Comparison of ENCODE assay signal across 8 cellular contexts in the genomic region with DNA sequence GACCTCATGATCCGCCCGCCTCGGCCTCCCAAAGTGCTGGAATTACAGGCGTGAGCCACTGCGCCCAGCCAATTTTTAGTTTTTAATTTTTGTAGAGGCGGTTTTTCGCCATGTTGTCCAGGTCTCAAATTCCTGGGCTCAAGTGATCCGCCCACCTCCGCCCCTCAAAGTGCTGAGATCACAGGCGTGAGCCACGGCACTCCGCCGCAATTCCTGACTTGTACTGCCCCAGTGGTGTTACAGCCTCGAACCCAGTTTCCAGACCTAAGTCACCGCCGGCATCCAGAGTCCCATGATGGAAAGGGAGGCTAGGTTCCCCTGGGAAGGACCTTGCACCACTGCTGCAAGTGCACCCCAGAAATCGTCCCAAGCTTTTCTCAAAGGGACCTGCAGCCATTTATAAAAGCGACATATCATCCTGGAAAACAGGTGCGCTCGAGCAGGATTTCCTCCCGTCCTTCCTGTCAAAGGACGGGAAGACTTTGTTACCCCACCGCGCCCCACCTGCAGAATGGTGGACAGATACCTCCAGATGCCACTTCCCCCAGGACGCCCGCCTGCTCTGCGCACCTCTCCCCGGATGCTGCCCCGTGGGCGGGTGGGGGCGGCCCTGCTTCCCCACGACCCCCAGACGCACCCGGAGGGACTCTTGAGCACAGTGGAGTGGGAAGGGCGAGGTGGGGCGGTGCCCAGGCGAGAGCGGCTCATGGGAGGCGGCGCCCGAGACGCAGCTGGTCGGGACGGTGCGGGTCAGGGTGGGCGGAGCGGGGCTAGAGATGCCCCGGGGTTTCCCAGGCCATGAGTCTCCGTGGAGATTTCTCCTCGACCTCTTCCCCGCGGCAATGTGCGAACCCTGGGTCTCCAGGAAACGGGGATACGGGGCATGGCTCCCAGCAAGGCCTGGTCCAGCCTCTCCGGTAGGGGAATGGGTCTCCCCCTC. TPM values are rescaled to one million over a fixed set of nuclear protein-coding genes. Genes with fewer than 3 reads are reported as not detected.
DNase-seq lines count a peak whose midpoint lies in the region; ATAC-seq, FAIRE-seq and TF ChIP-seq lines count a peak whose summit lies in the region.

No MANE protein-coding gene starts in this region.

- intact Hi-C loops in head of caudate nucleus (cut with DNase I) (no loop called here), pancreas (cut with DNase I) (no loop called here)

- no peaks in the 10 kb centered on the region for H3K27me3 ChIP-seq in pancreas

- H3K27ac ChIP-seq in pancreas: peak overlapping the region; percentile 95 to 98 (median 96)

- H3K4me3 Mint-ChIP-seq in activated naive CD4-positive, alpha-beta T cell treated with anti-CD3 and anti-CD28 coated beads, Interleukin-2, amount 10 ng/mL, durations not matched to agents 7 days and 5 days: peak overlapping the region; percentile 99

- H3K36me3 Mint-ChIP-seq in activated naive CD4-positive, alpha-beta T cell treated with anti-CD3 and anti-CD28 coated beads, Interleukin-2, amount 10 ng/mL, durations not matched to agents 7 days and 5 days: peaks cover 30% of the 10 kb centered on the region

- peaks cover 24% of the 10 kb centered on the region for H3K4me1 Mint-ChIP-seq in activated naive CD4-positive, alpha-beta T cell treated with anti-CD3 and anti-CD28 coated beads, Interleukin-2, amount 10 ng/mL, durations not matched to agents 7 days and 5 days

- no peak for TF ChIP-seq CTCF in pancreas (IDR thresholded peaks at IDR 0.05)

- FAIRE-seq in pancreas (lab: Jason Lieb, UNC): no peak

- H3K9me3 Mint-ChIP-seq in activated naive CD4-positive, alpha-beta T cell treated with anti-CD3 and anti-CD28 coated beads, Interleukin-2, amount 10 ng/mL, durations not matched to agents 7 days and 5 days: no peaks in the 10 kb centered on the region

- 2 to 33% methylated on average over 56 of the region's 56 CpGs for WGBS in pancreas, 2 donors

- DNase-seq in COLO829 (ENCODE audit: low spot score): peak; percentile 41
- DNase-seq in OCI-M1 (lab: John Stamatoyannopoulos, UW): peak; percentile 77
- DNase-seq in activated naive CD4-positive, alpha-beta T cell treated with anti-CD3 and anti-CD28 coated beads, Interleukin-2, amount 10 ng/mL, durations not matched to agents 7 days and 5 days: peak; percentile 72
- peak in 39 of 42 donors; percentile 21 to 79 (median 59) for DNase-seq in head of caudate nucleus
- peak; percentile 77 to 94 (median 84) for DNase-seq in pancreas
- DNase-seq in kidney glomerular epithelial cell (lab: John Stamatoyannopoulos, UW): no peak

- peaks cover 4% of the 10 kb centered on the region for H3K27me3 Mint-ChIP-seq in activated naive CD4-positive, alpha-beta T cell treated with anti-CD3 and anti-CD28 coated beads, Interleukin-2, amount 10 ng/mL, durations not matched to agents 7 days and 5 days

- peaks cover 0 to 9% (median 4%) of the 10 kb centered on the region in 3 donors for H3K36me3 ChIP-seq in pancreas

- ATAC-seq in GM19397 (IDR thresholded peaks at IDR 0.05; ENCODE audit: unreplicated experiment): peak; percentile 64
- ATAC-seq in HG03460 (IDR thresholded peaks at IDR 0.05; ENCODE audit: unreplicated experiment): peak; percentile 53
- ATAC-seq in pancreas: peak; percentile 70 to 83 (median 78)

- no peaks in the 10 kb centered on the region for H3K4me1 ChIP-seq in pancreas

- no peaks in the 10 kb centered on the region for H3K9me3 ChIP-seq in pancreas

- H3K4me3 ChIP-seq in pancreas: peak overlapping the region; percentile 3 to 68 (median 42)

- CTCF ChIA-PET in activated naive CD4-positive, alpha-beta T cell treated with anti-CD3 and anti-CD28 coated beads, Interleukin-2, amount 10 ng/mL, durations not matched to agents 7 days and 5 days (lab: Charles Lee): interaction anchor here (1.5 kb wide), 1 partner anchor 384 kb away, joined by 3 read pairs; no protein-coding TSS in a partner anchor

- peak overlapping the region; percentile 100 for H3K27ac Mint-ChIP-seq in activated naive CD4-positive, alpha-beta T cell treated with anti-CD3 and anti-CD28 coated beads, Interleukin-2, amount 10 ng/mL, durations not matched to agents 7 days and 5 days

RNA-seq across cellular contexts. Expression of a gene that starts 1.0 kb away (rescaled TPM):
- 1,000 to 10,000 TPM; 2,194 to 4,058 (median 3,145) TPM for total RNA-seq in pancreas
- polyA plus RNA-seq in pancreas: 1,000 to 10,000 TPM; 2,751 to 3,412 TPM

RNA-seq across cellular contexts. Expression of a gene that starts 11.8 kb away (rescaled TPM):
- 10 to 100 TPM in 1 of 6 donors, 1 to 10 TPM in 5; 5.1 to 13.6 (median 7.3) TPM for total RNA-seq in pancreas
- 10 to 100 TPM; 11.3 to 16.5 TPM for polyA plus RNA-seq in pancreas

RNA-seq across cellular contexts. Expression of a gene that starts 14.1 kb away (rescaled TPM):
- total RNA-seq in pancreas: 10 to 100 TPM; 14.6 to 26.7 (median 17.1) TPM
- polyA plus RNA-seq in pancreas: 10 to 100 TPM; 77.0 to 82.7 TPM

RNA-seq across cellular contexts. Expression of a gene that starts 18.1 kb away (rescaled TPM):
- total RNA-seq in pancreas: 10 to 100 TPM; 23.1 to 42.9 (median 38.7) TPM
- 10 to 100 TPM; 56.0 to 86.7 TPM for polyA plus RNA-seq in pancreas

RNA-seq across cellular contexts. Expression of a gene that starts 22.8 kb away (rescaled TPM):
- total RNA-seq in pancreas: 100 to 1,000 TPM in 4 of 6 donors, 10 to 100 TPM in 2; 67.0 to 298 (median 142) TPM
- 100 to 1,000 TPM; 222 to 259 TPM for polyA plus RNA-seq in pancreas
